35 cellular contexts compared by ENCODE assay signal in genomic region chr17:5133311-5133710, GRCh38. TPM values are rescaled to one million over a fixed set of nuclear protein-coding genes. Genes with fewer than 3 reads are reported as not detected.
"Had no signal": no experiment of that assay in that cellular context is flagged by ENCODE, and none has a peak within 500 bp of the region (broad histone marks: within the 10 kb centered on the region; RNA-seq: fewer than 3 reads in every experiment).

No MANE protein-coding gene starts in this region.

- H3K27ac ChIP-seq: adrenal gland, body of pancreas, breast epithelium, PC-9, RWPE1, WERI-Rb-1 had no signal

- H3K36me3 ChIP-seq: adrenal gland, breast epithelium, MG63, WERI-Rb-1 had no signal

- H2AFZ ChIP-seq: PC-9 had no signal

- ATAC-seq: activated naive CD4-positive, alpha-beta T cell treated with anti-CD3 and anti-CD28 coated beads, Interleukin-2, amount 50 U/mL, for 72 hours; activated T-cell treated with anti-CD3 and anti-CD28 coated beads, Interleukin-2, amount 50 U/mL, for 4 hours; body of pancreas; Right ventricle myocardium inferior; SK-N-SH treated with all-trans-retinoic acid at 6 μM for 48 hours; T-cell had no signal

- H3K4me2 ChIP-seq: PC-9 had no signal

- H3K27me3 ChIP-seq: adrenal gland, body of pancreas, breast epithelium, MG63 had no signal

- H3K4me3 ChIP-seq: adrenal gland, body of pancreas, breast epithelium, MG63, PC-9 had no signal

- DNase-seq: activated CD4-positive, alpha-beta memory T cell treated with anti-CD3 and anti-CD28 coated beads, Interleukin-2, amount 10 ng/mL, durations not matched to agents 7 days and 5 days; activated CD4-positive, alpha-beta T cell treated with anti-CD3 and anti-CD28 coated beads for 1 hour; activated CD4-positive, alpha-beta T cell treated with anti-CD3 and anti-CD28 coated beads for 48 hours; activated CD4-positive, CD25-positive, alpha-beta regulatory T cell; activated CD8-positive, alpha-beta memory T cell treated with anti-CD3 and anti-CD28 coated beads, Interleukin-2, amount 50 U/mL, for 4 hours; activated gamma-delta T cell treated with Interleukin-2 at 50 U/mL for 16 hours; activated naive CD4-positive, alpha-beta T cell treated with anti-CD3 and anti-CD28 coated beads for 36 hours; activated T-cell treated with anti-CD3 and anti-CD28 coated beads for 4 hours; activated T-cell treated with anti-CD3 and anti-CD28 coated beads, Interleukin-2, amount 50 U/mL, for 4 hours; adrenal gland; body of pancreas; Kasumi-1; KG1; MG63; MV-4-11; NCI-H1092; NCI-H1436 treated with DMSO at 0.1 percent for 48 hours; NCI-H1694 treated with DMSO at 0.1 percent for 48 hours; NCI-H2029; NCI-H345; NCI-H524 treated with DMSO at 0.1 percent for 48 hours; NCI-H748 treated with DMSO at 0.1 percent for 48 hours; PC-9; SIG-M5; T1000; WERI-Rb-1 had no signal

- H3K4me1 ChIP-seq: adrenal gland, body of pancreas, breast epithelium had no signal

- H3K9me3 ChIP-seq: adrenal gland, body of pancreas, breast epithelium, MG63 had no signal

RNA-seq across cellular contexts. Expression of gene USP6, which starts 17.5 kb away (rescaled TPM):
- total RNA-seq: body of pancreas, NCI-H460, SK-MEL-5 had no signal

RNA-seq across cellular contexts. Expression of gene ZFP3, which starts 55.0 kb away (rescaled TPM):
- total RNA-seq: astrocyte, NCI-H460, SK-MEL-5 had no signal
